In the genomic region with DNA sequence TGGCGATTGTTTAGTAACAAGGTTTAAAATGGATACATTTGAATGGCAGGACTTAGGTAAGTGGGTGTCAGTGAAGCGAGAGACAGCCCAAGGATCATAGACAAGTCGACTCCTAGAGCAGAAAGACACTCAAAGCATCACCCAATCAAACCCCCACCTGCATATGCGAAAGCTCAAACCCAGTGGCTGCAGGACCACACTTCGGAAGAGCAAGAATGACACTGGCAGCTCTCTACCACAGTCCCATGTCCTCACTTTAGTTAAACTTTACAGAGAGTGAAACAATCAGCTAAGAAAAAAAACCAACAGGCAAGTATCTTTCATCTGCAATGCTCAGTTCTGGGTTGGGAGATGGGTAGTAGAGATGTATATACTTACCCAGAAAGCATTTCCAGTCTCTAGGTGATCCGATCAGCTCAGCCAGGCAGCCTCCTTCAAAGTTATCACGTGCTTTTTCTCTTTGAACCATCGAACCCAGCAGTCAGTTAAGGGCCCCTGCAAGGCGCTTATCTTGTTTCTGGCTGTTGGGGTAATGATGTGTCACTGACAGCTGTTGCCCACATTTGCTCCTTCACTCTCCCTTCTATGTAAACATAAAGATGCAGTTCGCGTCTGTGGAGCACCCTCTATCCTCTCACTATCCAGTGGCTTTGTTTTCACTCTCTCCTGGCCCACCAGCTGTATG, we compare ENCODE assay signal across 12 cellular contexts.
DNase-seq lines count a peak whose midpoint lies in the region; ATAC-seq and TF ChIP-seq lines count a peak whose summit lies in the region.
"Had no signal": no experiment of that assay in that cellular context is flagged by ENCODE, and none has a peak within 500 bp of the region (broad histone marks: within the 10 kb centered on the region; RNA-seq: fewer than 3 reads in every experiment).

No MANE protein-coding gene starts in this region.

- intact Hi-C loops in esophagus squamous epithelium (cut with DNase I) = no loop called here

- H3K4me1 ChIP-seq in esophagus squamous epithelium = peaks cover 0 to 3% (median 2%) of the 10 kb centered on the region in 3 donors

- TF ChIP-seq CTCF in nephron (IDR thresholded peaks at IDR 0.05; ENCODE audit: unreplicated experiment in 3 of 3) = no peak
- TF ChIP-seq CTCF in esophagus squamous epithelium (IDR thresholded peaks at IDR 0.05) = no peak

- H3K9me3 ChIP-seq in esophagus squamous epithelium = no peaks in the 10 kb centered on the region

- peaks cover 4% of the 10 kb centered on the region for H3K27me3 Mint-ChIP-seq in nephron (ENCODE audit: low read depth)

- H3K27me3 ChIP-seq in esophagus squamous epithelium = peaks cover 0 to 3% (median 0%) of the 10 kb centered on the region in 4 donors

- no peak overlapping the region for H3K4me3 Mint-ChIP-seq in nephron

- no peak for TF ChIP-seq POLR2A in esophagus squamous epithelium (IDR thresholded peaks at IDR 0.05)

- peak overlapping the region in 2 of 3 experiments; percentile 6 to 19 for H3K27ac Mint-ChIP-seq in nephron

- H3K36me3 ChIP-seq in esophagus squamous epithelium = no peaks in the 10 kb centered on the region

- H3K4me3 ChIP-seq in esophagus squamous epithelium = no peak overlapping the region

- H3K36me3 Mint-ChIP-seq in nephron (ENCODE audit: low read depth) = no peaks in the 10 kb centered on the region

- WGBS in esophagus squamous epithelium, 2 donors = 66 to 69% methylated on average over 11 of the region's 11 CpGs

- ATAC-seq in GM21786 (IDR thresholded peaks at IDR 0.05; ENCODE audit: unreplicated experiment) = no peak

- peaks cover 18% of the 10 kb centered on the region for H3K4me1 Mint-ChIP-seq in nephron

- H3K27ac ChIP-seq in esophagus squamous epithelium = no peak overlapping the region
- H3K27ac ChIP-seq: 22Rv1 had no signal

- peak; percentile 12 for DNase-seq in DMS 273 (lab: John Stamatoyannopoulos, UW; ENCODE audit: unreplicated experiment)
- no peak for DNase-seq in DMS 273 treated with DMSO at 0.1 percent for 48 hours (lab: John Stamatoyannopoulos, UW)
- DNase-seq in NCI-H187 (lab: John Stamatoyannopoulos, UW) = peak; percentile 87 to 92
- DNase-seq in SK-N-DZ (ENCODE audit: low spot score) = peak; percentile 36
- DNase-seq in stimulated activated CD8-positive, alpha-beta memory T cell treated with anti-CD3 and anti-CD28 coated beads, Interleukin-4, amount 100 ng/mL, for 48 hours = no peak
- DNase-seq in esophagus squamous epithelium (lab: John Stamatoyannopoulos, UW) = no peak
- DNase-seq: Calu3; head of caudate nucleus; stimulated activated naive CD4-positive, alpha-beta T cell treated with Interleukin-2 at 50 U/mL for 16 hours had no signal

- H3K9me3 Mint-ChIP-seq in nephron = no peaks in the 10 kb centered on the region

Comparison
In these comparisons a context has a peak if more than half of its experiments do, and no peak if none do; other contexts are left out.
1. DNase-seq: peak in DMS 273 (single experiment), NCI-H187 (2 of 2) and SK-N-DZ (single experiment); none in DMS 273 treated with DMSO at 0.1 percent for 48 hours (single experiment), stimulated activated CD8-positive, alpha-beta memory T cell treated with anti-CD3 and anti-CD28 coated beads, Interleukin-4, amount 100 ng/mL, for 48 hours (single experiment) and esophagus squamous epithelium (single experiment).